1 cellular context compared by ENCODE assay signal in the genomic region with DNA sequence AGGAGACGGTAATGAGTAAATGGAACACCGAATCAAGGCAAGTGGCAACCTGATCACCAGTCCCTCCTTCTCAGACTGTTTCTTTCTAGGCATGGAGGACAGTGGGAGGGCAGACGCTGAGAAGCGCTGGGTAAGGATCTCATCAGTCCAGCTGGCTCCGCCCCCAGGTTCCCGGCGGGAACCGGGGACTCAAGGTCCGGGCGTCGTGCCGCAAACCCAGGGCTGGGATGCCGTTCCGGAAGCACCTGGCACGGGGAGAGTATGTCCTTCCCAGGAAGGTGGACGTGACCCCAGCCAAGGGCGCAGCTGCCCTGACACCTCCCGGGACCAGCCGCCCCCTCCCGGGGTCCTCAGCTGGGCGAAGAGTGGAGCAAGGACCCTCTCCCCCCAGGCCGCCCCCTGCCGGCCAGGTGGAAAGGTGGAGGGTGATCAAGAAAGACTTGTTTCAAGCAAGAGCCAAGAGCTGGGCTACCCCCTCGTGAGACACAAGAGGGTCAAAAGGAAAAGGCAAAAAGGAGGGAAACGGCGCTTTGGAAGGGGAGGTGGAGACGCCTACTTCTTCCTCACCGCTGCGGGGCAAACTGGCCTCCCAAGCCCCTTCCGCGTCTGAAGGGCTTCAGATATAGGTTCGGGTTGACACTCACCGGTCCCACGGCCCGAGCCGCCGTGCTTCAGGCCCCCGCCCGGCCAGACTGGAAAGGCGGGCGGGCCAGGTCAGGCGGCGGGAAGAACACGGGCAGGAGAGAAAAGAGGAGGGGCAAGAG.
TF ChIP-seq lines count a peak whose summit lies in the region.

A gene with protein sequence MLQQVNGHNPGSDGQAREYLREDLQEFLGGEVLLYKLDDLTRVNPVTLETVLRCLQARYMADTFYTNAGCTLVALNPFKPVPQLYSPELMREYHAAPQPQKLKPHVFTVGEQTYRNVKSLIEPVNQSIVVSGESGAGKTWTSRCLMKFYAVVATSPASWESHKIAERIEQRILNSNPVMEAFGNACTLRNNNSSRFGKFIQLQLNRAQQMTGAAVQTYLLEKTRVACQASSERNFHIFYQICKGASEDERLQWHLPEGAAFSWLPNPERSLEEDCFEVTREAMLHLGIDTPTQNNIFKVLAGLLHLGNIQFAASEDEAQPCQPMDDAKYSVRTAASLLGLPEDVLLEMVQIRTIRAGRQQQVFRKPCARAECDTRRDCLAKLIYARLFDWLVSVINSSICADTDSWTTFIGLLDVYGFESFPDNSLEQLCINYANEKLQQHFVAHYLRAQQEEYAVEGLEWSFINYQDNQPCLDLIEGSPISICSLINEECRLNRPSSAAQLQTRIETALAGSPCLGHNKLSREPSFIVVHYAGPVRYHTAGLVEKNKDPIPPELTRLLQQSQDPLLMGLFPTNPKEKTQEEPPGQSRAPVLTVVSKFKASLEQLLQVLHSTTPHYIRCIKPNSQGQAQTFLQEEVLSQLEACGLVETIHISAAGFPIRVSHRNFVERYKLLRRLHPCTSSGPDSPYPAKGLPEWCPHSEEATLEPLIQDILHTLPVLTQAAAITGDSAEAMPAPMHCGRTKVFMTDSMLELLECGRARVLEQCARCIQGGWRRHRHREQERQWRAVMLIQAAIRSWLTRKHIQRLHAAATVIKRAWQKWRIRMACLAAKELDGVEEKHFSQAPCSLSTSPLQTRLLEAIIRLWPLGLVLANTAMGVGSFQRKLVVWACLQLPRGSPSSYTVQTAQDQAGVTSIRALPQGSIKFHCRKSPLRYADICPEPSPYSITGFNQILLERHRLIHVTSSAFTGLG (minus strand): TSS at position 752 of the 764 bp plus-strand sequence. CDS start 2,330 bp downstream, outside the sequence.

TF ChIP-seq in HepG2, 621 proteins besides CTCF, POLR2A, EP300 and RAD21 (continued from another document and continues in another):
- TF ChIP-seq REST (IDR thresholded peaks at IDR 0.05; ENCODE audit: borderline replicate concordance in 1 of 2, low read depth in 1 of 2, low read length in 2 of 2) (no peak), REPIN1 (CRISPR knock-in tag; IDR thresholded peaks at IDR 0.05; ENCODE audit: borderline replicate concordance, low read depth) (no peak), ZNF160 (CRISPR knock-in tag; IDR thresholded peaks at IDR 0.05) (no peak), YEATS2 (CRISPR knock-in tag; IDR thresholded peaks at IDR 0.05; ENCODE audit: borderline replicate concordance) (no peak), ZFX (CRISPR knock-in tag; IDR thresholded peaks at IDR 0.05; ENCODE audit: low read depth) (no peak), CSRNP1 (CRISPR knock-in tag; IDR thresholded peaks at IDR 0.05) (peak; percentile 36), ZNF562 (CRISPR knock-in tag; IDR thresholded peaks at IDR 0.05; ENCODE audit: borderline replicate concordance) (no peak), JUN (CRISPR knock-in tag; IDR thresholded peaks at IDR 0.05) (0 out of 2 replicates have a peak, but pooled peaks have one; percentile 28), GMEB2 (CRISPR knock-in tag; IDR thresholded peaks at IDR 0.05; ENCODE audit: low read depth) (no peak), RBAK (CRISPR knock-in tag; IDR thresholded peaks at IDR 0.05) (no peak), ZSCAN25 (CRISPR knock-in tag; IDR thresholded peaks at IDR 0.05) (no peak), ZNF776 (CRISPR knock-in tag; IDR thresholded peaks at IDR 0.05) (no peak), ZBTB40 (IDR thresholded peaks at IDR 0.05) (no peak), ZBTB40 (CRISPR knock-in tag; IDR thresholded peaks at IDR 0.05) (no peak; the same call in 1 of the 2 replicates)
- TF ChIP-seq, protein P1, sequence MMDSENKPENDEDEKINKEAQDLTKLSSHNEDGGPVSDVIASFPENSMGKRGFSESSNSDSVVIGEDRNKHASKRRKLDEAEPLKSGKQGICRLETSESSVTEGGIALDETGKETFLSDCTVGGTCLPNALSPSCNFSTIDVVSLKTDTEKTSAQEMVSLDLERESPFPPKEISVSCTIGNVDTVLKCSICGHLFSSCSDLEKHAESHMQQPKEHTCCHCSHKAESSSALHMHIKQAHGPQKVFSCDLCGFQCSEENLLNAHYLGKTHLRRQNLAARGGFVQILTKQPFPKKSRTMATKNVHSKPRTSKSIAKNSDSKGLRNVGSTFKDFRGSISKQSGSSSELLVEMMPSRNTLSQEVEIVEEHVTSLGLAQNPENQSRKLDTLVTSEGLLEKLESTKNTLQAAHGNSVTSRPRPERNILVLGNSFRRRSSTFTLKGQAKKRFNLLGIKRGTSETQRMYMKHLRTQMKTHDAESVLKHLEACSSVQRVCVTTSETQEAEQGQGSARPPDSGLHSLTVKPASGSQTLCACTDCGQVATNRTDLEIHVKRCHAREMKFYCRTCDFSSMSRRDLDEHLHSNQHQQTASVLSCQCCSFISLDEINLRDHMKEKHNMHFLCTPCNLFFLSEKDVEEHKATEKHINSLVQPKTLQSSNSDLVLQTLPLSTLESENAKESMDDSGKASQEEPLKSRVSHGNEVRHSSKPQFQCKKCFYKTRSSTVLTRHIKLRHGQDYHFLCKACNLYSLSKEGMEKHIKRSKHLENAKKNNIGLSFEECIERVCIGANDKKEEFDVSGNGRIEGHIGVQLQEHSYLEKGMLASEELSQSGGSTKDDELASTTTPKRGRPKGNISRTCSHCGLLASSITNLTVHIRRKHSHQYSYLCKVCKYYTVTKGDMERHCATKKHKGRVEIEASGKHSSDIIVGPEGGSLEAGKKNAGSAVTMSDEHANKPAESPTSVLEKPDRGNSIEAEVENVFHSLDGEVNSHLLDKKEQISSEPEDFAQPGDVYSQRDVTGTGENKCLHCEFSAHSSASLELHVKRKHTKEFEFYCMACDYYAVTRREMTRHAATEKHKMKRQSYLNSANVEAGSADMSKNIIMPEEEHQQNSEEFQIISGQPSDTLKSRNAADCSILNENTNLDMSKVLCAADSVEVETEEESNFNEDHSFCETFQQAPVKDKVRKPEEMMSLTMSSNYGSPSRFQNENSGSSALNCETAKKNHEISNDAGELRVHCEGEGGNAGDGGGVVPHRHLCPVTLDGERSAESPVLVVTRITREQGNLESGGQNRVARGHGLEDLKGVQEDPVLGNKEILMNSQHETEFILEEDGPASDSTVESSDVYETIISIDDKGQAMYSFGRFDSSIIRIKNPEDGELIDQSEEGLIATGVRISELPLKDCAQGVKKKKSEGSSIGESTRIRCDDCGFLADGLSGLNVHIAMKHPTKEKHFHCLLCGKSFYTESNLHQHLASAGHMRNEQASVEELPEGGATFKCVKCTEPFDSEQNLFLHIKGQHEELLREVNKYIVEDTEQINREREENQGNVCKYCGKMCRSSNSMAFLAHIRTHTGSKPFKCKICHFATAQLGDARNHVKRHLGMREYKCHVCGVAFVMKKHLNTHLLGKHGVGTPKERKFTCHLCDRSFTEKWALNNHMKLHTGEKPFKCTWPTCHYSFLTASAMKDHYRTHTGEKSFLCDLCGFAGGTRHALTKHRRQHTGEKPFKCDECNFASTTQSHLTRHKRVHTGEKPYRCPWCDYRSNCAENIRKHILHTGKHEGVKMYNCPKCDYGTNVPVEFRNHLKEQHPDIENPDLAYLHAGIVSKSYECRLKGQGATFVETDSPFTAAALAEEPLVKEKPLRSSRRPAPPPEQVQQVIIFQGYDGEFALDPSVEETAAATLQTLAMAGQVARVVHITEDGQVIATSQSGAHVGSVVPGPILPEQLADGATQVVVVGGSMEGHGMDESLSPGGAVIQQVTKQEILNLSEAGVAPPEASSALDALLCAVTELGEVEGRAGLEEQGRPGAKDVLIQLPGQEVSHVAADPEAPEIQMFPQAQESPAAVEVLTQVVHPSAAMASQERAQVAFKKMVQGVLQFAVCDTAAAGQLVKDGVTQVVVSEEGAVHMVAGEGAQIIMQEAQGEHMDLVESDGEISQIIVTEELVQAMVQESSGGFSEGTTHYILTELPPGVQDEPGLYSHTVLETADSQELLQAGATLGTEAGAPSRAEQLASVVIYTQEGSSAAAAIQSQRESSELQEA (CRISPR knock-in tag; IDR thresholded peaks at IDR 0.05; ENCODE audit: not compliant biosample characterization), result no peak
